In the genomic region with DNA sequence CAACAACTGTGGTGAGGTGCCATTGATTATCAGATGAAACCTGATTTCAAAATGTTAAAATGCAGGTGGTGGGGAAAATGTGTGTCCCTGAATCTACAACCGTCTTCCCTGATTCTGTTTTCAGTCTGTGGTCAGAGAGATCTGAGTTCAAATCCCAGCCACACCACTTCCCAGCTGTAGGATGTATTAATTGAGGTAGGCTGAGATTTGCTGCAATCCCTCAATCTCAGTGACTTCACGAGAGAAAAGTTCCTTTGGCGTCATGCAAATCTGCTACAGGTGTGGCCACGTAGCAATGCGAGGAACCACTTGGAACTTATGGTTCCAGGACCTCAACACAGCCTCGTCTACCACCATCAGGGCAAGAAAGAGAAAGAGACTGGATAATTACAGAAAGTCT, we compare ENCODE assay signal across 2 cellular contexts.
TF ChIP-seq lines count a peak whose summit lies in the region.

No MANE protein-coding gene starts in this region.

TF ChIP-seq in GM12891, 5 proteins besides CTCF, POLR2A, EP300 and RAD21:
- TF ChIP-seq PAX5 (IDR thresholded peaks at IDR 0.05; ENCODE audit: insufficient read depth, low read length, severe bottlenecking) (no peak), SPI1 (IDR thresholded peaks at IDR 0.05; ENCODE audit: low read depth, low read length) (no peak), TAF1 (IDR thresholded peaks at IDR 0.05; ENCODE audit: low read depth, low read length) (no peak), POLR2AphosphoS5 (IDR thresholded peaks at IDR 0.05; ENCODE audit: low read depth, low read length) (no peak), POU2F2 (IDR thresholded peaks at IDR 0.05; ENCODE audit: low read depth, low read length) (no peak)
TF ChIP-seq in GM12891: peak in this region for 0.

TF ChIP-seq in K562, 482 proteins besides CTCF, POLR2A, EP300 and RAD21:
- TF ChIP-seq ETV6 (IDR thresholded peaks at IDR 0.05; ENCODE audit: borderline replicate concordance in 1 of 2, low read depth in 2 of 2, low read length in 1 of 2) (no peak), ETV6 (CRISPR knock-in tag; IDR thresholded peaks at IDR 0.05; ENCODE audit: borderline replicate concordance) (no peak), ZNF263 (CRISPR knock-in tag; IDR thresholded peaks at IDR 0.05; ENCODE audit: borderline replicate concordance) (no peak), KHSRP (IDR thresholded peaks at IDR 0.05) (no peak), HCFC1 (IDR thresholded peaks at IDR 0.05; ENCODE audit: low read depth, low read length) (no peak), ZNF41 (CRISPR knock-in tag; conservative IDR thresholded peaks at IDR 0.05) (no peak), KDM1A (IDR thresholded peaks at IDR 0.05) (peak; percentile 67 to 72; a peak in 2 of 4 replicates), ZFPM2 (CRISPR knock-in tag; IDR thresholded peaks at IDR 0.05) (no peak), GTF2B (IDR thresholded peaks at IDR 0.05; ENCODE audit: extremely low read depth, insufficient read length) (no peak)
- TF ChIP-seq, protein P1, sequence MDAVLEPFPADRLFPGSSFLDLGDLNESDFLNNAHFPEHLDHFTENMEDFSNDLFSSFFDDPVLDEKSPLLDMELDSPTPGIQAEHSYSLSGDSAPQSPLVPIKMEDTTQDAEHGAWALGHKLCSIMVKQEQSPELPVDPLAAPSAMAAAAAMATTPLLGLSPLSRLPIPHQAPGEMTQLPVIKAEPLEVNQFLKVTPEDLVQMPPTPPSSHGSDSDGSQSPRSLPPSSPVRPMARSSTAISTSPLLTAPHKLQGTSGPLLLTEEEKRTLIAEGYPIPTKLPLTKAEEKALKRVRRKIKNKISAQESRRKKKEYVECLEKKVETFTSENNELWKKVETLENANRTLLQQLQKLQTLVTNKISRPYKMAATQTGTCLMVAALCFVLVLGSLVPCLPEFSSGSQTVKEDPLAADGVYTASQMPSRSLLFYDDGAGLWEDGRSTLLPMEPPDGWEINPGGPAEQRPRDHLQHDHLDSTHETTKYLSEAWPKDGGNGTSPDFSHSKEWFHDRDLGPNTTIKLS (IDR thresholded peaks at IDR 0.05; ENCODE audit: borderline replicate concordance, low read depth): no peak
